28 cellular contexts compared by ENCODE assay signal in genomic region chr13:28412981-28413380, GRCh38.
DNase-seq lines count a peak whose midpoint lies in the region; ATAC-seq and TF ChIP-seq lines count a peak whose summit lies in the region.
"Had no signal": no experiment of that assay in that cellular context is flagged by ENCODE, and none has a peak within 500 bp of the region (broad histone marks: within the 10 kb centered on the region; RNA-seq: fewer than 3 reads in every experiment).

No MANE protein-coding gene starts in this region.

- H3K27me3 Mint-ChIP-seq in activated CD8-positive, alpha-beta T cell treated with anti-CD3 and anti-CD28 coated beads, Interleukin-2, amount 10 ng/mL, durations not matched to agents 7 days and 5 days (ENCODE audit: low read depth): peaks cover 2% of the 10 kb centered on the region
- H3K27me3 Mint-ChIP-seq: activated naive CD4-positive, alpha-beta T cell treated with anti-CD3 and anti-CD28 coated beads, Interleukin-2, amount 10 ng/mL, durations not matched to agents 7 days and 5 days had no signal

- H3K36me3 Mint-ChIP-seq in activated CD8-positive, alpha-beta T cell treated with anti-CD3 and anti-CD28 coated beads, Interleukin-2, amount 10 ng/mL, durations not matched to agents 7 days and 5 days (ENCODE audit: low read depth): no peaks in the 10 kb centered on the region
- H3K36me3 Mint-ChIP-seq: activated naive CD4-positive, alpha-beta T cell treated with anti-CD3 and anti-CD28 coated beads, Interleukin-2, amount 10 ng/mL, durations not matched to agents 7 days and 5 days; stimulated activated effector memory CD8-positive, alpha-beta T cell treated with anti-CD3 and anti-CD28 coated beads, Interleukin-12 subunit alpha, Interleukin-12 subunit beta, amount 100 ng/mL, for 72 hours had no signal

- no peak overlapping the region for H3K27ac Mint-ChIP-seq in activated CD8-positive, alpha-beta T cell treated with anti-CD3 and anti-CD28 coated beads, Interleukin-2, amount 10 ng/mL, durations not matched to agents 7 days and 5 days
- H3K27ac Mint-ChIP-seq: activated CD4-positive, alpha-beta memory T cell treated with anti-CD3 and anti-CD28 coated beads for 36 hours; activated naive CD4-positive, alpha-beta T cell treated with anti-CD3 and anti-CD28 coated beads, Interleukin-2, amount 10 ng/mL, durations not matched to agents 7 days and 5 days; effector memory CD8-positive, alpha-beta T cell; immature natural killer cell; stimulated activated effector memory CD8-positive, alpha-beta T cell treated with anti-CD3 and anti-CD28 coated beads, Interleukin-12 subunit alpha, Interleukin-12 subunit beta, amount 100 ng/mL, for 72 hours had no signal

- peak; percentile 39 to 75 (median 60) for ATAC-seq in heart left ventricle
- no peak for ATAC-seq in Right ventricle myocardium inferior
- ATAC-seq in heart right ventricle: peak; percentile 53 to 80 (median 74)
- no peak for ATAC-seq in HG02852 (IDR thresholded peaks at IDR 0.05; ENCODE audit: unreplicated experiment)
- ATAC-seq in activated CD8-positive, alpha-beta T cell treated with anti-CD3 and anti-CD28 coated beads, Interleukin-2, amount 10 ng/mL, durations not matched to agents 7 days and 5 days: no peak
- ATAC-seq: activated CD4-positive, CD25-positive, alpha-beta regulatory T cell treated with anti-CD3 and anti-CD28 coated beads, Interleukin-2, amount 50 U/mL, for 24 hours; effector memory CD8-positive, alpha-beta T cell; pancreas; stimulated activated effector memory CD8-positive, alpha-beta T cell treated with anti-CD3 and anti-CD28 coated beads, Interleukin-12 subunit alpha, Interleukin-12 subunit beta, amount 100 ng/mL, for 72 hours had no signal

- H3K4me3 ChIP-seq in heart left ventricle (no peak overlapping the region), heart right ventricle (no peak overlapping the region), mesodermal cell (ENCODE audit: extremely low read depth, insufficient read depth, low read length, poor library complexity, severe bottlenecking) (no peak overlapping the region), Karpas-422 (ENCODE audit: low read length) (no peak overlapping the region)
- H3K4me3 ChIP-seq: colonic mucosa, esophagus muscularis mucosa, pancreas had no signal

- H3K9ac ChIP-seq in Karpas-422 (ENCODE audit: low read length): no peak overlapping the region

- no peaks in the 10 kb centered on the region for H3K79me2 ChIP-seq in Karpas-422 (ENCODE audit: low read length)

- H3K27me3 ChIP-seq in heart left ventricle (peaks cover 0 to 2% (median 0%) of the 10 kb centered on the region in 9 donors), heart right ventricle (peaks cover 0 to 6% (median 0%) of the 10 kb centered on the region in 7 donors), Karpas-422 (ENCODE audit: low read length) (no peaks in the 10 kb centered on the region)
- H3K27me3 ChIP-seq: colonic mucosa, pancreas had no signal

- peak overlapping the region in 11 of 12 donors; percentile 20 to 84 (median 65) for H3K27ac ChIP-seq in heart left ventricle
- H3K27ac ChIP-seq in heart right ventricle: peak overlapping the region; percentile 6 to 86 (median 63)
- peak overlapping the region; percentile 64 for H3K27ac ChIP-seq in mesodermal cell (ENCODE audit: low read depth, low read length, severe bottlenecking)
- no peak overlapping the region for H3K27ac ChIP-seq in Karpas-422 (ENCODE audit: low read length)
- H3K27ac ChIP-seq: colonic mucosa, pancreas had no signal

- H3K9me2 ChIP-seq in Karpas-422 (replicated peaks; ENCODE audit: insufficient read depth, low read length): no peaks in the 10 kb centered on the region

- H3K4me3 Mint-ChIP-seq in activated CD8-positive, alpha-beta T cell treated with anti-CD3 and anti-CD28 coated beads, Interleukin-2, amount 10 ng/mL, durations not matched to agents 7 days and 5 days: no peak overlapping the region
- H3K4me3 Mint-ChIP-seq: activated CD4-positive, alpha-beta memory T cell treated with anti-CD3 and anti-CD28 coated beads for 36 hours; activated naive CD4-positive, alpha-beta T cell treated with anti-CD3 and anti-CD28 coated beads, Interleukin-2, amount 10 ng/mL, durations not matched to agents 7 days and 5 days; effector memory CD8-positive, alpha-beta T cell; immature natural killer cell; stimulated activated effector memory CD8-positive, alpha-beta T cell treated with anti-CD3 and anti-CD28 coated beads, Interleukin-12 subunit alpha, Interleukin-12 subunit beta, amount 100 ng/mL, for 72 hours had no signal

- TF ChIP-seq POLR2A in heart left ventricle (IDR thresholded peaks at IDR 0.05): no peak

- no peaks in the 10 kb centered on the region for H3K9me3 Mint-ChIP-seq in activated CD8-positive, alpha-beta T cell treated with anti-CD3 and anti-CD28 coated beads, Interleukin-2, amount 10 ng/mL, durations not matched to agents 7 days and 5 days (ENCODE audit: insufficient read depth)
- H3K9me3 Mint-ChIP-seq: activated CD4-positive, alpha-beta memory T cell treated with anti-CD3 and anti-CD28 coated beads for 36 hours; activated naive CD4-positive, alpha-beta T cell treated with anti-CD3 and anti-CD28 coated beads, Interleukin-2, amount 10 ng/mL, durations not matched to agents 7 days and 5 days; effector memory CD8-positive, alpha-beta T cell; immature natural killer cell; stimulated activated effector memory CD8-positive, alpha-beta T cell treated with anti-CD3 and anti-CD28 coated beads, Interleukin-12 subunit alpha, Interleukin-12 subunit beta, amount 100 ng/mL, for 72 hours had no signal

- H3K9me3 ChIP-seq in heart left ventricle (no peaks in the 10 kb centered on the region), heart right ventricle (no peaks in the 10 kb centered on the region), mesodermal cell (ENCODE audit: control insufficient read depth, low read length) (no peaks in the 10 kb centered on the region), Karpas-422 (ENCODE audit: low read length) (no peaks in the 10 kb centered on the region)
- H3K9me3 ChIP-seq: colonic mucosa, esophagus muscularis mucosa, pancreas had no signal

- peaks cover 0 to 21% (median 0%) of the 10 kb centered on the region in 9 donors for H3K36me3 ChIP-seq in heart left ventricle
- peaks cover 0 to 15% (median 0%) of the 10 kb centered on the region in 9 donors for H3K36me3 ChIP-seq in heart right ventricle
- peaks cover 82% of the 10 kb centered on the region for H3K36me3 ChIP-seq in mesodermal cell (ENCODE audit: control insufficient read depth, insufficient read depth, low read length)
- H3K36me3 ChIP-seq in Karpas-422 (ENCODE audit: insufficient read depth, low read length): no peaks in the 10 kb centered on the region
- H3K36me3 ChIP-seq: colonic mucosa, esophagus muscularis mucosa, pancreas had no signal

- intact Hi-C loops in heart left ventricle (cut with DNase I): no loop called here
- intact Hi-C loops in Right ventricle myocardium inferior (cut with DNase I): no loop called here
- intact Hi-C loops in heart right ventricle (cut with DNase I): no loop called here

- no peak overlapping the region for H3K4me2 ChIP-seq in Karpas-422 (ENCODE audit: low read depth, low read length, poor library complexity, severe bottlenecking)

- DNase-seq in heart left ventricle (peak; percentile 58 to 82 (median 65)), Right ventricle myocardium inferior (ENCODE audit: missing footprints) (no peak), heart right ventricle (peak; percentile 57 to 86), Karpas-422 (no peak), DMS 273 (lab: John Stamatoyannopoulos, UW; ENCODE audit: unreplicated experiment) (no peak)
- no peak for DNase-seq in activated CD8-positive, alpha-beta T cell treated with anti-CD3 and anti-CD28 coated beads, Interleukin-2, amount 10 ng/mL, durations not matched to agents 7 days and 5 days
- DNase-seq: 8988T; activated CD4-positive, alpha-beta memory T cell treated with anti-CD3 and anti-CD28 coated beads for 36 hours; activated CD8-positive, alpha-beta memory T cell treated with anti-CD3 and anti-CD28 coated beads, Interleukin-2, amount 50 U/mL, for 48 hours; activated naive CD4-positive, alpha-beta T cell treated with anti-CD3 and anti-CD28 coated beads, Interleukin-2, amount 10 ng/mL, durations not matched to agents 7 days and 5 days; amniotic stem cell; colonic mucosa; effector memory CD8-positive, alpha-beta T cell; foreskin melanocyte; hypothalamus; immature natural killer cell; NCI-H1105 treated with DMSO at 0.1 percent for 48 hours; NCI-H2029; NCI-H2227 treated with DMSO at 0.1 percent for 48 hours; NCI-H748 treated with DMSO at 0.1 percent for 48 hours; pancreas; stimulated activated CD4-positive, alpha-beta T cell treated with anti-CD3 and anti-CD28 coated beads, Interleukin-4, amount 100 ng/mL, for 24 hours; T-helper 1 cell had no signal

- WGBS in heart left ventricle, 4 donors: 42 to 66% (median 55%) methylated on average over 8 of the region's 8 CpGs
- 53 to 62% methylated on average over 8 of the region's 8 CpGs for WGBS in heart right ventricle, 2 donors
- 90 to 91% methylated on average over 4 to 7 of the region's 8 CpGs for WGBS in mesodermal cell (ENCODE audit: insufficient coverage in 2 of 2), 2 experiments

- CTCF ChIA-PET in activated CD8-positive, alpha-beta T cell treated with anti-CD3 and anti-CD28 coated beads, Interleukin-2, amount 10 ng/mL, durations not matched to agents 7 days and 5 days (lab: Charles Lee): no interaction called here

- H2AFZ ChIP-seq in Karpas-422 (ENCODE audit: low read length): no peak overlapping the region

- peaks cover 29% of the 10 kb centered on the region for H3K4me1 Mint-ChIP-seq in activated CD8-positive, alpha-beta T cell treated with anti-CD3 and anti-CD28 coated beads, Interleukin-2, amount 10 ng/mL, durations not matched to agents 7 days and 5 days (ENCODE audit: low read depth)
- H3K4me1 Mint-ChIP-seq: stimulated activated effector memory CD8-positive, alpha-beta T cell treated with anti-CD3 and anti-CD28 coated beads, Interleukin-12 subunit alpha, Interleukin-12 subunit beta, amount 100 ng/mL, for 72 hours had no signal

- no peak for TF ChIP-seq CTCF in heart left ventricle (IDR thresholded peaks at IDR 0.05)
- TF ChIP-seq CTCF in heart right ventricle (IDR thresholded peaks at IDR 0.05): no peak

- H3K4me1 ChIP-seq in heart left ventricle: peaks cover 0 to 70% (median 31%) of the 10 kb centered on the region in 12 donors
- H3K4me1 ChIP-seq in heart right ventricle: peaks cover 0 to 74% (median 37%) of the 10 kb centered on the region in 9 donors
- peaks cover 33% of the 10 kb centered on the region for H3K4me1 ChIP-seq in mesodermal cell (ENCODE audit: control insufficient read depth, insufficient read depth, low read length, poor library complexity, severe bottlenecking)
- H3K4me1 ChIP-seq in Karpas-422 (ENCODE audit: low read length): no peaks in the 10 kb centered on the region
- H3K4me1 ChIP-seq: colonic mucosa, pancreas had no signal

- POLR2A ChIA-PET in activated CD8-positive, alpha-beta T cell treated with anti-CD3 and anti-CD28 coated beads, Interleukin-2, amount 10 ng/mL, durations not matched to agents 7 days and 5 days (lab: Charles Lee): no interaction called here

- no peaks in the 10 kb centered on the region for H4K20me1 ChIP-seq in Karpas-422 (ENCODE audit: insufficient read depth, low read depth, low read length)

Comparison
In these comparisons a context has a peak if more than half of its experiments do, and no peak if none do; other contexts are left out.
1. ATAC-seq: peak in heart left ventricle (4 of 4) and heart right ventricle (8 of 8); none in Right ventricle myocardium inferior (single experiment), HG02852 (single experiment) and activated CD8-positive, alpha-beta T cell treated with anti-CD3 and anti-CD28 coated beads, Interleukin-2, amount 10 ng/mL, durations not matched to agents 7 days and 5 days (single experiment).
2. DNase-seq: peak in heart left ventricle (5 of 5) and heart right ventricle (2 of 2); none in Right ventricle myocardium inferior (single experiment), Karpas-422 (single experiment), DMS 273 (single experiment) and activated CD8-positive, alpha-beta T cell treated with anti-CD3 and anti-CD28 coated beads, Interleukin-2, amount 10 ng/mL, durations not matched to agents 7 days and 5 days (single experiment).